ENCODE assay signal across 8 cellular contexts in genomic region chr7:8176370-8177081, GRCh38.
DNase-seq lines count a peak whose midpoint lies in the region; ATAC-seq lines count a peak whose summit lies in the region.

No MANE protein-coding gene starts in this region.

- peak; percentile 59 for DNase-seq in NCI-H1092 treated with DMSO at 0.1 percent for 48 hours (lab: John Stamatoyannopoulos, UW)
- DNase-seq in activated T-cell treated with anti-CD3 and anti-CD28 coated beads for 1 hour (ENCODE audit: low read depth): peak; percentile 37
- peak; percentile 64 for DNase-seq in medulla oblongata (ENCODE audit: extremely low spot score)
- no peak for DNase-seq in SHP77 treated with DMSO at 0.1 percent for 48 hours (lab: John Stamatoyannopoulos, UW)
- no peak for DNase-seq in NCI-H69 (lab: John Stamatoyannopoulos, UW)
- no peak for DNase-seq in glomerular visceral epithelial cell (ENCODE audit: extremely low spot score)

- ATAC-seq in GM18519 (IDR thresholded peaks at IDR 0.05; ENCODE audit: low FRiP score, unreplicated experiment) (peak; percentile 56), HG02588 (IDR thresholded peaks at IDR 0.05; ENCODE audit: unreplicated experiment) (peak; percentile 71)

Comparison
In these comparisons a context has a peak if more than half of its experiments do, and no peak if none do; other contexts are left out.
1. DNase-seq: peak in NCI-H1092 treated with DMSO at 0.1 percent for 48 hours (single experiment), activated T-cell treated with anti-CD3 and anti-CD28 coated beads for 1 hour (single experiment) and medulla oblongata (single experiment); none in SHP77 treated with DMSO at 0.1 percent for 48 hours (single experiment), NCI-H69 (single experiment) and glomerular visceral epithelial cell (single experiment).